Comparison of ENCODE assay signal across 11 cellular contexts in genomic region chr21:42171091-42172053, GRCh38. TPM values are rescaled to one million over a fixed set of nuclear protein-coding genes. Genes with fewer than 3 reads are reported as not detected.
DNase-seq lines count a peak whose midpoint lies in the region; ATAC-seq and TF ChIP-seq lines count a peak whose summit lies in the region.
"Had no signal": no experiment of that assay in that cellular context is flagged by ENCODE, and none has a peak within 500 bp of the region (broad histone marks: within the 10 kb centered on the region; RNA-seq: fewer than 3 reads in every experiment).

No MANE protein-coding gene starts in this region.

- TF ChIP-seq CTCF in BE2C (IDR thresholded peaks at IDR 0.05; ENCODE audit: low read depth, low read length) (no peak), GM10248 (IDR thresholded peaks at IDR 0.05; ENCODE audit: control extremely low read depth, extremely low read depth, low read depth, missing control alignments) (no peak)
- no peak for TF ChIP-seq CTCF in activated CD8-positive, alpha-beta T cell treated with anti-CD3 and anti-CD28 coated beads for 36 hours (IDR thresholded peaks at IDR 0.05)

- no peaks in the 10 kb centered on the region for H3K27me3 ChIP-seq in BE2C
- H3K27me3 ChIP-seq: BLaER1 treated with 17β-estradiol and CSF1 and Interleukin-3, amounts not matched to agents 10 nM and 100 nM had no signal

- H3K9me3 ChIP-seq in BE2C: no peaks in the 10 kb centered on the region

- H3K4me1 Mint-ChIP-seq in activated CD8-positive, alpha-beta T cell treated with anti-CD3 and anti-CD28 coated beads for 36 hours (ENCODE audit: low read depth): peaks cover 6% of the 10 kb centered on the region

- intact Hi-C loops in activated CD8-positive, alpha-beta T cell treated with anti-CD3 and anti-CD28 coated beads for 36 hours (cut with micrococcal nuclease): no loop called here

- no peak overlapping the region for H3K4me3 ChIP-seq in BE2C (ENCODE audit: low read depth, low read length)
- H3K4me3 ChIP-seq: BLaER1 treated with 17β-estradiol and CSF1 and Interleukin-3, amounts not matched to agents 10 nM and 100 nM had no signal

- no peaks in the 10 kb centered on the region for H3K36me3 ChIP-seq in BE2C
- H3K36me3 ChIP-seq: BLaER1 treated with 17β-estradiol and CSF1 and Interleukin-3, amounts not matched to agents 10 nM and 100 nM had no signal

- CTCF ChIA-PET in activated CD8-positive, alpha-beta T cell treated with anti-CD3 and anti-CD28 coated beads for 36 hours (lab: Charles Lee): interaction anchor here (0.7 to 5.8 kb wide), 5 partner anchors 16 to 139 kb away, joined by 3 to 28 read pairs (median 3); no protein-coding TSS in a partner anchor
- CTCF ChIA-PET in GM10248 (lab: Yijun Ruan, JAX): interaction anchor here (1.0 kb wide), 2 partner anchors 87 kb away, joined by 3 read pairs; no protein-coding TSS in a partner anchor

- no peaks in the 10 kb centered on the region for H3K27me3 Mint-ChIP-seq in activated CD8-positive, alpha-beta T cell treated with anti-CD3 and anti-CD28 coated beads for 36 hours

- H3K27ac Mint-ChIP-seq in activated CD8-positive, alpha-beta T cell treated with anti-CD3 and anti-CD28 coated beads for 36 hours: no peak overlapping the region

- H3K4me3 Mint-ChIP-seq in activated CD8-positive, alpha-beta T cell treated with anti-CD3 and anti-CD28 coated beads for 36 hours: no peak overlapping the region

- DNase-seq in BE2C (peak; percentile 42), NCI-H345 treated with DMSO at 0.1 percent for 48 hours (lab: John Stamatoyannopoulos, UW; ENCODE audit: unreplicated experiment) (peak; percentile 46), nucleus accumbens (lab: John Stamatoyannopoulos, UW) (peak in 45 of 56 donors; percentile 22 to 84 (median 63)), DMS53 treated with DMSO at 0.1 percent for 48 hours (lab: John Stamatoyannopoulos, UW; ENCODE audit: unreplicated experiment) (no peak), GM10248 (ENCODE audit: extremely low spot score) (no peak)
- no peak for DNase-seq in activated CD8-positive, alpha-beta T cell treated with anti-CD3 and anti-CD28 coated beads for 36 hours
- DNase-seq: NCI-H187 treated with DMSO at 0.1 percent for 48 hours; stimulated activated CD8-positive, alpha-beta memory T cell treated with anti-CD3 and anti-CD28 coated beads, Interleukin-4, amount 100 ng/mL, for 48 hours had no signal

- H3K4me1 ChIP-seq in BE2C: no peaks in the 10 kb centered on the region

- H3K9me3 Mint-ChIP-seq in activated CD8-positive, alpha-beta T cell treated with anti-CD3 and anti-CD28 coated beads for 36 hours: no peaks in the 10 kb centered on the region

- POLR2A ChIA-PET in activated CD8-positive, alpha-beta T cell treated with anti-CD3 and anti-CD28 coated beads for 36 hours (lab: Charles Lee): interaction anchor here (1.1 kb wide), 1 partner anchor 8 kb away, joined by 4 read pairs; no protein-coding TSS in a partner anchor
- POLR2A ChIA-PET in GM10248 (lab: Yijun Ruan, JAX): no interaction called here

- peak; percentile 92 for ATAC-seq in esophagus mucosa
- no peak for ATAC-seq in activated CD8-positive, alpha-beta T cell treated with anti-CD3 and anti-CD28 coated beads for 36 hours
- ATAC-seq in GM18519 (IDR thresholded peaks at IDR 0.05; ENCODE audit: low FRiP score, unreplicated experiment): no peak

- H3K36me3 Mint-ChIP-seq in activated CD8-positive, alpha-beta T cell treated with anti-CD3 and anti-CD28 coated beads for 36 hours (ENCODE audit: low read depth): no peaks in the 10 kb centered on the region

RNA-seq across cellular contexts. Expression of gene ABCG1, which starts 47.6 kb away (rescaled TPM):
- polyA plus RNA-seq in BE2C (2012; ENCODE audit: insufficient read depth, insufficient read length, low read depth): 9.5 TPM
- 4.2 TPM for total RNA-seq in esophagus mucosa
- 10 to 100 TPM; 12.1 to 12.7 TPM for total RNA-seq in activated CD8-positive, alpha-beta T cell treated with anti-CD3 and anti-CD28 coated beads for 36 hours

Comparison
In these comparisons a context has a peak if more than half of its experiments do, and no peak if none do; other contexts are left out.
1. DNase-seq: peak in BE2C (single experiment), NCI-H345 treated with DMSO at 0.1 percent for 48 hours (single experiment) and nucleus accumbens (45 of 56); none in activated CD8-positive, alpha-beta T cell treated with anti-CD3 and anti-CD28 coated beads for 36 hours (single experiment), DMS53 treated with DMSO at 0.1 percent for 48 hours (single experiment) and GM10248 (single experiment).